In the genomic region with DNA sequence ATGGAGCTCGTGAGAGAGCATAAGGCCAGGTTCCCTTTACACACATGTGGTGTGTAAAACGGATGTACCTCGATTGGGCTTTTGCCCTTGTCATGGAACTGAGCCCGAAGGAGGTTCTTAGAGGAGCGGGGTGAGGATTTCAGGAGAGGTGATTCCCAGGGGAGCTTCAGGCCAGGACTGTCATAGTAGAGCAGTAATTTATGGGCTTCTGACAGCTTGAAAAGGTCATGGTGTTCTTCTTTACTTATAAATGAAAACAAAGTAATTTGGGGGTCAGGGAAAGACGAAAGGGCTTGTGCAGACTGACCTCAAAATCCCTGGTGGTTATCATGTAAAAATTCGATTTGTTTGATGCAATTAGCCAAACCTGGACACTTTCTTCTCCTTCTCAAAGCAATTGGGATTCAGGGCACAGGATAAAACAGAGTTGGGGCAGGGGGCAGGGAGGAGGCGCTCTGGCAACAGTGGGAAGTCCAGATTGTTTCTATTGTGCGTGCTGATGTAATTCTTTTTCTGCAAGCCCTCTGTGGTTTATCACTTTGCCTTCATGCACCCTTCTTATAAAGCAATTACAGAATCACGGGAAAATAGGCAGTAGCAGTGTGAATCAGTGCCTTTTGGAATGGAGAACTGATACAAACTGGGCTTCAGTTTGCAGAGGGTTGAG, we compare ENCODE assay signal across 16 cellular contexts. TPM values are rescaled to one million over a fixed set of nuclear protein-coding genes. Genes with fewer than 3 reads are reported as not detected.
DNase-seq lines count a peak whose midpoint lies in the region; ATAC-seq and TF ChIP-seq lines count a peak whose summit lies in the region.
"Had no signal": no experiment of that assay in that cellular context is flagged by ENCODE, and none has a peak within 500 bp of the region (broad histone marks: within the 10 kb centered on the region; RNA-seq: fewer than 3 reads in every experiment).

No MANE protein-coding gene starts in this region.

- no peak for ATAC-seq in GM23338
- ATAC-seq: A549, GM12878 had no signal

- H3K36me3 Mint-ChIP-seq in GM23338 (ENCODE audit: low read depth): no peaks in the 10 kb centered on the region

- no peaks in the 10 kb centered on the region for H4K20me1 ChIP-seq in GM23338 (replicated peaks; ENCODE audit: insufficient read depth)

- H3K9me3 Mint-ChIP-seq in GM23338: no peaks in the 10 kb centered on the region

- peak overlapping the region; percentile 47; the same call in 1 of the 2 replicates for H2AFZ ChIP-seq in GM23338

- H3K4me1 ChIP-seq in GM23338 (ENCODE audit: insufficient read depth) (0 out of 2 replicates have a peak, but pooled peaks cover 4% of the 10 kb centered on the region), thyroid gland (peaks cover 5 to 6% of the 10 kb centered on the region in 2 donors)

- no peaks in the 10 kb centered on the region for H3K9me3 ChIP-seq in thyroid gland
- H3K9me3 ChIP-seq: A549 had no signal

- peaks cover 1% of the 10 kb centered on the region for H3K27me3 Mint-ChIP-seq in GM23338 (ENCODE audit: insufficient read depth, low read depth, poor library complexity)

- TF ChIP-seq POLR2A in thyroid gland (IDR thresholded peaks at IDR 0.05): no peak

- H3K27ac ChIP-seq in GM23338 (ENCODE audit: low read depth) (no peak overlapping the region), thyroid gland (no peak overlapping the region)
- H3K27ac ChIP-seq: A549, KMS-11 had no signal

- H3K36me3 ChIP-seq in GM23338 (ENCODE audit: insufficient read depth) (no peaks in the 10 kb centered on the region), thyroid gland (no peaks in the 10 kb centered on the region)

- DNase-seq in GM23338 (ENCODE audit: low spot score) (no peak), astrocyte of the hippocampus (ENCODE audit: low read depth, low spot score) (peak; percentile 19), medulla oblongata (ENCODE audit: extremely low spot score) (peak; percentile 45), pons (ENCODE audit: low spot score) (peak; percentile 47), thyroid gland (no peak), NOMO-1 treated with dmso at 0.1 percent for 144 hours (lab: John Stamatoyannopoulos, UW; ENCODE audit: unreplicated experiment) (no peak), dedifferentiated amniotic fluid mesenchymal stem cell (ENCODE audit: extremely low spot score) (no peak), NCI-H1436 treated with DMSO at 0.1 percent for 48 hours (lab: John Stamatoyannopoulos, UW) (no peak)
- DNase-seq: GDM1, NCI-H1048, NCI-H2081 treated with DMSO at 0.1 percent for 48 hours, NCI-H524 had no signal

- no peaks in the 10 kb centered on the region for H3K79me2 ChIP-seq in GM23338 (replicated peaks; ENCODE audit: insufficient read depth)

- no peak overlapping the region for H3K4me2 ChIP-seq in GM23338
- H3K4me2 ChIP-seq: A549, KMS-11 had no signal

- H3K4me3 Mint-ChIP-seq in GM23338: no peak overlapping the region

- no peaks in the 10 kb centered on the region for H3F3A ChIP-seq in GM23338 (replicated peaks; ENCODE audit: low read depth)

- 0 out of 2 replicates have a peak, but pooled peaks cover 4% of the 10 kb centered on the region for H3K9me2 ChIP-seq in GM23338 (ENCODE audit: insufficient read depth)

- no peak for TF ChIP-seq CTCF in GM23338 (conservative IDR thresholded peaks at IDR 0.05; ENCODE audit: low read depth in 2 of 2)
- no peak for TF ChIP-seq CTCF in thyroid gland (IDR thresholded peaks at IDR 0.05)

- WGBS in thyroid gland, 2 donors: 80 to 86% methylated on average over 10 of the region's 10 CpGs

- peak overlapping the region; percentile 4; the same call in 1 of the 2 replicates for H3K27ac Mint-ChIP-seq in GM23338

- H3K27me3 ChIP-seq in GM23338 (ENCODE audit: insufficient read depth) (no peaks in the 10 kb centered on the region), thyroid gland (no peaks in the 10 kb centered on the region)

- intact Hi-C loops in thyroid gland (cut with DNase I): no loop called here

- H3K4me1 Mint-ChIP-seq in GM23338: peaks cover 18% of the 10 kb centered on the region

- H3K4me3 ChIP-seq in GM23338 (no peak overlapping the region), thyroid gland (replicated peaks in 1 of 3) (no peak overlapping the region)
- H3K4me3 ChIP-seq: A549, GM12878 had no signal

TF ChIP-seq in GM23338, 12 proteins besides CTCF, POLR2A, EP300 and RAD21 (continues in another document):
- TF ChIP-seq, protein P1, sequence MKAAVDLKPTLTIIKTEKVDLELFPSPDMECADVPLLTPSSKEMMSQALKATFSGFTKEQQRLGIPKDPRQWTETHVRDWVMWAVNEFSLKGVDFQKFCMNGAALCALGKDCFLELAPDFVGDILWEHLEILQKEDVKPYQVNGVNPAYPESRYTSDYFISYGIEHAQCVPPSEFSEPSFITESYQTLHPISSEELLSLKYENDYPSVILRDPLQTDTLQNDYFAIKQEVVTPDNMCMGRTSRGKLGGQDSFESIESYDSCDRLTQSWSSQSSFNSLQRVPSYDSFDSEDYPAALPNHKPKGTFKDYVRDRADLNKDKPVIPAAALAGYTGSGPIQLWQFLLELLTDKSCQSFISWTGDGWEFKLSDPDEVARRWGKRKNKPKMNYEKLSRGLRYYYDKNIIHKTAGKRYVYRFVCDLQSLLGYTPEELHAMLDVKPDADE (IDR thresholded peaks at IDR 0.05): no peak
- TF ChIP-seq CREB1 (CRISPR knock-in tag; IDR thresholded peaks at IDR 0.05; ENCODE audit: low read depth): no peak
- TF ChIP-seq, protein P2, sequence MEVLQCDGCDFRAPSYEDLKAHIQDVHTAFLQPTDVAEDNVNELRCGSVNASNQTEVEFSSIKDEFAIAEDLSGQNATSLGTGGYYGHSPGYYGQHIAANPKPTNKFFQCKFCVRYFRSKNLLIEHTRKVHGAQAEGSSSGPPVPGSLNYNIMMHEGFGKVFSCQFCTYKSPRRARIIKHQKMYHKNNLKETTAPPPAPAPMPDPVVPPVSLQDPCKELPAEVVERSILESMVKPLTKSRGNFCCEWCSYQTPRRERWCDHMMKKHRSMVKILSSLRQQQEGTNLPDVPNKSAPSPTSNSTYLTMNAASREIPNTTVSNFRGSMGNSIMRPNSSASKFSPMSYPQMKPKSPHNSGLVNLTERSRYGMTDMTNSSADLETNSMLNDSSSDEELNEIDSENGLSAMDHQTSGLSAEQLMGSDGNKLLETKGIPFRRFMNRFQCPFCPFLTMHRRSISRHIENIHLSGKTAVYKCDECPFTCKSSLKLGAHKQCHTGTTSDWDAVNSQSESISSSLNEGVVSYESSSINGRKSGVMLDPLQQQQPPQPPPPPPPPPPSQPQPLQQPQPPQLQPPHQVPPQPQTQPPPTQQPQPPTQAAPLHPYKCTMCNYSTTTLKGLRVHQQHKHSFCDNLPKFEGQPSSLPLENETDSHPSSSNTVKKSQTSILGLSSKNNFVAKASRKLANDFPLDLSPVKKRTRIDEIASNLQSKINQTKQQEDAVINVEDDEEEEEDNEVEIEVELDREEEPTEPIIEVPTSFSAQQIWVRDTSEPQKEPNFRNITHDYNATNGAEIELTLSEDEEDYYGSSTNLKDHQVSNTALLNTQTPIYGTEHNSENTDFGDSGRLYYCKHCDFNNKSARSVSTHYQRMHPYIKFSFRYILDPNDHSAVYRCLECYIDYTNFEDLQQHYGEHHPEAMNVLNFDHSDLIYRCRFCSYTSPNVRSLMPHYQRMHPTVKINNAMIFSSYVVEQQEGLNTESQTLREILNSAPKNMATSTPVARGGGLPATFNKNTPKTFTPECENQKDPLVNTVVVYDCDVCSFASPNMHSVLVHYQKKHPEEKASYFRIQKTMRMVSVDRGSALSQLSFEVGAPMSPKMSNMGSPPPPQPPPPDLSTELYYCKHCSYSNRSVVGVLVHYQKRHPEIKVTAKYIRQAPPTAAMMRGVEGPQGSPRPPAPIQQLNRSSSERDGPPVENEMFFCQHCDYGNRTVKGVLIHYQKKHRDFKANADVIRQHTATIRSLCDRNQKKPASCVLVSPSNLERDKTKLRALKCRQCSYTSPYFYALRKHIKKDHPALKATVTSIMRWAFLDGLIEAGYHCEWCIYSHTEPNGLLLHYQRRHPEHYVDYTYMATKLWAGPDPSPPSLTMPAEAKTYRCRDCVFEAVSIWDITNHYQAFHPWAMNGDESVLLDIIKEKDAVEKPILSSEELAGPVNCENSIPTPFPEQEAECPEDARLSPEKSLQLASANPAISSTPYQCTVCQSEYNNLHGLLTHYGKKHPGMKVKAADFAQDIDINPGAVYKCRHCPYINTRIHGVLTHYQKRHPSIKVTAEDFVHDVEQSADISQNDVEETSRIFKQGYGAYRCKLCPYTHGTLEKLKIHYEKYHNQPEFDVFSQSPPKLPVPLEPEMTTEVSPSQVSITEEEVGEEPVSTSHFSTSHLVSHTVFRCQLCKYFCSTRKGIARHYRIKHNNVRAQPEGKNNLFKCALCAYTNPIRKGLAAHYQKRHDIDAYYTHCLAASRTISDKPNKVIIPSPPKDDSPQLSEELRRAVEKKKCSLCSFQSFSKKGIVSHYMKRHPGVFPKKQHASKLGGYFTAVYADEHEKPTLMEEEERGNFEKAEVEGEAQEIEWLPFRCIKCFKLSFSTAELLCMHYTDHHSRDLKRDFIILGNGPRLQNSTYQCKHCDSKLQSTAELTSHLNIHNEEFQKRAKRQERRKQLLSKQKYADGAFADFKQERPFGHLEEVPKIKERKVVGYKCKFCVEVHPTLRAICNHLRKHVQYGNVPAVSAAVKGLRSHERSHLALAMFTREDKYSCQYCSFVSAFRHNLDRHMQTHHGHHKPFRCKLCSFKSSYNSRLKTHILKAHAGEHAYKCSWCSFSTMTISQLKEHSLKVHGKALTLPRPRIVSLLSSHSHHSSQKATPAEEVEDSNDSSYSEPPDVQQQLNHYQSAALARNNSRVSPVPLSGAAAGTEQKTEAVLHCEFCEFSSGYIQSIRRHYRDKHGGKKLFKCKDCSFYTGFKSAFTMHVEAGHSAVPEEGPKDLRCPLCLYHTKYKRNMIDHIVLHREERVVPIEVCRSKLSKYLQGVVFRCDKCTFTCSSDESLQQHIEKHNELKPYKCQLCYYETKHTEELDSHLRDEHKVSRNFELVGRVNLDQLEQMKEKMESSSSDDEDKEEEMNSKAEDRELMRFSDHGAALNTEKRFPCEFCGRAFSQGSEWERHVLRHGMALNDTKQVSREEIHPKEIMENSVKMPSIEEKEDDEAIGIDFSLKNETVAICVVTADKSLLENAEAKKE (CRISPR knock-in tag; IDR thresholded peaks at IDR 0.05): no peak

RNA-seq across cellular contexts. Expression of a gene that starts 51.1 kb away (rescaled TPM):
- 1.1 and 1.7 TPM in 2 replicates for total RNA-seq in GM23338 (2014; rRNA removed; shearing (Covaris generic))
- 0.96 and 1.8 TPM in 2 replicates for polyA plus RNA-seq in GM23338 (2016; fragmentation: Nextera tagmentation; extraction: Ambion mirVana)
- 10 to 100 TPM in 3 of 4 donors, 1 to 10 TPM in 1; 7.1 to 46.1 (median 27.3) TPM for total RNA-seq in thyroid gland
- total RNA-seq: M059J had no signal

Comparison
In these comparisons a context has a peak if more than half of its experiments do, and no peak if none do; other contexts are left out.
1. DNase-seq: peak in astrocyte of the hippocampus (single experiment), medulla oblongata (single experiment) and pons (single experiment); none in GM23338 (single experiment), thyroid gland (0 of 2), NOMO-1 treated with dmso at 0.1 percent for 144 hours (single experiment), dedifferentiated amniotic fluid mesenchymal stem cell (single experiment) and NCI-H1436 treated with DMSO at 0.1 percent for 48 hours (single experiment).